Comparison of ENCODE assay signal across 8 cellular contexts in genomic region chr10:48306870-48307531, GRCh38. TPM values are rescaled to one million over a fixed set of nuclear protein-coding genes. Genes with fewer than 3 reads are reported as not detected.
A peak's percentile ranks its signal among the peaks of the same experiment; 100 is the strongest.
DNase-seq lines count a peak whose midpoint lies in the region; ATAC-seq and TF ChIP-seq lines count a peak whose summit lies in the region.

No MANE protein-coding gene starts in this region.

- no peaks in the 10 kb centered on the region for H3K36me3 Mint-ChIP-seq in endothelial cell (ENCODE audit: low read depth, unreplicated experiment)

- peaks cover 10% of the 10 kb centered on the region for H3K27me3 Mint-ChIP-seq in endothelial cell (ENCODE audit: unreplicated experiment)

- no peak for TF ChIP-seq CTCF in endothelial cell (IDR thresholded peaks at IDR 0.05; ENCODE audit: unreplicated experiment)

- H3K27ac Mint-ChIP-seq in endothelial cell (ENCODE audit: unreplicated experiment) = peak overlapping the region; percentile 77

- peak overlapping the region; percentile 78 for H3K9ac ChIP-seq in muscle layer of colon (ENCODE audit: low read length)

- H3K4me3 Mint-ChIP-seq in endothelial cell (ENCODE audit: unreplicated experiment) = peak overlapping the region; percentile 94

- H3K4me1 ChIP-seq in muscle layer of colon (ENCODE audit: insufficient read depth, low read length) = peaks cover 28% of the 10 kb centered on the region

- H3K9me3 Mint-ChIP-seq in endothelial cell (ENCODE audit: unreplicated experiment) = no peaks in the 10 kb centered on the region

- peaks cover 23% of the 10 kb centered on the region for H3K4me1 Mint-ChIP-seq in endothelial cell (ENCODE audit: unreplicated experiment)

- H3K9me3 ChIP-seq in muscle layer of colon (ENCODE audit: low read length) = no peaks in the 10 kb centered on the region

- no peaks in the 10 kb centered on the region for H3K36me3 ChIP-seq in muscle layer of colon (ENCODE audit: insufficient read depth, low read length)

- peak overlapping the region; percentile 76 for H3K27ac ChIP-seq in muscle layer of colon (ENCODE audit: low read depth, low read length)

- peak overlapping the region; percentile 75 to 87 for H3K4me3 ChIP-seq in muscle layer of colon (ENCODE audit: low read depth in 1 of 2, low read length in 2 of 2)

- H3K27me3 ChIP-seq in muscle layer of colon (ENCODE audit: control insufficient read depth in 1 of 2, insufficient read depth in 2 of 2, low read length in 2 of 2) = no peaks in the 10 kb centered on the region

- peak; percentile 39 for ATAC-seq in HG02571 (IDR thresholded peaks at IDR 0.05; ENCODE audit: unreplicated experiment)

- DNase-seq in NCI-H2196 (lab: John Stamatoyannopoulos, UW; ENCODE audit: unreplicated experiment) (peak; percentile 24), NCI-H2196 treated with DMSO at 0.1 percent for 48 hours (lab: John Stamatoyannopoulos, UW; ENCODE audit: unreplicated experiment) (no peak), NCI-H1105 treated with DMSO at 0.1 percent for 48 hours (lab: John Stamatoyannopoulos, UW) (peak; percentile 41), endothelial cell (ENCODE audit: low spot score) (peak; percentile 71)
- DNase-seq in activated CD4-positive, alpha-beta T cell treated with anti-CD3 and anti-CD28 coated beads, Interleukin-2, amount 50 U/mL, for 1 hour = peak; percentile 64
- peak; percentile 26 to 33 for DNase-seq in stimulated activated CD8-positive, alpha-beta memory T cell treated with anti-CD3 and anti-CD28 coated beads, Interleukin-7, amount 100 ng/mL, for 48 hours (ENCODE audit: extremely low read depth in 1 of 2, low read depth in 1 of 2)

RNA-seq across cellular contexts. Expression of gene MAPK8, which starts 0.5 kb away (rescaled TPM):
- 53.7 TPM for total RNA-seq in endothelial cell (ENCODE audit: unreplicated experiment)

RNA-seq across cellular contexts. Expression of gene FRMPD2, which starts 32.5 kb away (rescaled TPM):
- not detected for total RNA-seq in endothelial cell (ENCODE audit: unreplicated experiment)
